ENCODE assay signal across 12 cellular contexts in the genomic region with DNA sequence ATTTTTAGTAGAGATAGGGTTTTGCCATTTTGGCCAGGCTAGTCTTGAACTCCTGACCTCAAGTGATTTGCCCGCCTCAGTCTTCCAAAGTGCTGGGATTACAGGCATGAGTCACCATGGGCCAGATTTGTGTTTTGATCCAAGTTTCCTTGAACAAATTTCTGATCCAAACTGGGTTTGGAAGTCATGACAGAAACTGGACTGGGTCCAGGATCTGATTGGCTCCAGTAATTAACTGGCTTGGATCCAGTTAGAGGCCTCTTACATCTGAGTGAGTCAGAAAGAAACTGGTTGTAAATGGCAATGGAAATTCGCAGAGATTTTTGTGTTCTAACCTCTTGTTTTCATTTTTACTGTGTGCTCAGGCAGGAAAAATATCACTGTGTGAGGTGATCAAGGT.
A peak's percentile ranks its signal among the peaks of the same experiment; 100 is the strongest.
DNase-seq lines count a peak whose midpoint lies in the region; ATAC-seq and TF ChIP-seq lines count a peak whose summit lies in the region.
"Had no signal": no experiment of that assay in that cellular context is flagged by ENCODE, and none has a peak within 500 bp of the region (broad histone marks: within the 10 kb centered on the region; RNA-seq: fewer than 3 reads in every experiment).

No MANE protein-coding gene starts in this region.

- DNase-seq in ELR (ENCODE audit: low read depth): peak; percentile 68
- peak; percentile 90 for DNase-seq in MG63
- DNase-seq in epithelial cell of esophagus (ENCODE audit: low read depth): peak; percentile 91
- no peak for DNase-seq in omental fat pad (ENCODE audit: low spot score)
- DNase-seq in activated CD8-positive, alpha-beta T cell treated with anti-CD3 and anti-CD28 coated beads for 36 hours: no peak
- DNase-seq in GF-D8 (lab: John Stamatoyannopoulos, UW): no peak
- no peak for DNase-seq in HAP-1 (ENCODE audit: low spot score in 2 of 2)
- DNase-seq in NCI-H524 treated with DMSO at 0.1 percent for 48 hours (lab: John Stamatoyannopoulos, UW): no peak
- DNase-seq: activated naive CD4-positive, alpha-beta T cell treated with anti-CD3 and anti-CD28 coated beads for 36 hours; lower lobe of right lung; stimulated activated naive B cell treated with anti-CD40 and anti-IgM and Interleukin-4, amounts not matched to agents 10 μg/mL and 1 μg/mL and 100 μg/mL, for 72 hours had no signal

- ATAC-seq in omental fat pad (ENCODE audit: low FRiP score): peak; percentile 61
- ATAC-seq in activated CD8-positive, alpha-beta T cell treated with anti-CD3 and anti-CD28 coated beads for 36 hours: no peak
- ATAC-seq: stimulated activated naive B cell treated with anti-CD40 and anti-IgM and Interleukin-4, amounts not matched to agents 10 μg/mL and 1 μg/mL and 100 μg/mL, for 72 hours had no signal

- no peak overlapping the region for H3K27ac Mint-ChIP-seq in activated CD8-positive, alpha-beta T cell treated with anti-CD3 and anti-CD28 coated beads for 36 hours
- H3K27ac Mint-ChIP-seq: activated naive CD4-positive, alpha-beta T cell treated with anti-CD3 and anti-CD28 coated beads for 36 hours; stimulated activated naive B cell treated with anti-CD40 and anti-IgM and Interleukin-4, amounts not matched to agents 10 μg/mL and 1 μg/mL and 100 μg/mL, for 72 hours had no signal

- no peaks in the 10 kb centered on the region for H3K9me3 Mint-ChIP-seq in activated CD8-positive, alpha-beta T cell treated with anti-CD3 and anti-CD28 coated beads for 36 hours
- H3K9me3 Mint-ChIP-seq: activated naive CD4-positive, alpha-beta T cell treated with anti-CD3 and anti-CD28 coated beads for 36 hours; stimulated activated naive B cell treated with anti-CD40 and anti-IgM and Interleukin-4, amounts not matched to agents 10 μg/mL and 1 μg/mL and 100 μg/mL, for 72 hours had no signal

- intact Hi-C loops in activated CD8-positive, alpha-beta T cell treated with anti-CD3 and anti-CD28 coated beads for 36 hours (cut with micrococcal nuclease): no loop called here

- peaks cover 4% of the 10 kb centered on the region for H3K27me3 Mint-ChIP-seq in activated CD8-positive, alpha-beta T cell treated with anti-CD3 and anti-CD28 coated beads for 36 hours
- H3K27me3 Mint-ChIP-seq: stimulated activated naive B cell treated with anti-CD40 and anti-IgM and Interleukin-4, amounts not matched to agents 10 μg/mL and 1 μg/mL and 100 μg/mL, for 72 hours had no signal

- H3K36me3 ChIP-seq in MG63: no peaks in the 10 kb centered on the region
- no peaks in the 10 kb centered on the region for H3K36me3 ChIP-seq in HAP-1 (replicated peaks)
- H3K36me3 ChIP-seq: lower lobe of right lung had no signal

- H3K4me3 ChIP-seq in MG63 (no peak overlapping the region), epithelial cell of esophagus (ENCODE audit: low read length) (no peak overlapping the region), HAP-1 (no peak overlapping the region)
- H3K4me3 ChIP-seq: lower lobe of right lung, skin epidermis had no signal

- CTCF ChIA-PET in activated CD8-positive, alpha-beta T cell treated with anti-CD3 and anti-CD28 coated beads for 36 hours (lab: Charles Lee): no interaction called here

- H3K9me3 ChIP-seq in MG63: peaks cover 7% of the 10 kb centered on the region
- no peaks in the 10 kb centered on the region for H3K9me3 ChIP-seq in HAP-1
- H3K9me3 ChIP-seq: lower lobe of right lung had no signal

- no peaks in the 10 kb centered on the region for H3K4me1 Mint-ChIP-seq in activated CD8-positive, alpha-beta T cell treated with anti-CD3 and anti-CD28 coated beads for 36 hours (ENCODE audit: low read depth)
- H3K4me1 Mint-ChIP-seq: stimulated activated naive B cell treated with anti-CD40 and anti-IgM and Interleukin-4, amounts not matched to agents 10 μg/mL and 1 μg/mL and 100 μg/mL, for 72 hours had no signal

- in situ Hi-C loops in HAP-1 (cut with MboI; ENCODE audit: low sequenced_read_pairs): no loop called here

- H3K4me1 ChIP-seq in HAP-1: no peaks in the 10 kb centered on the region
- H3K4me1 ChIP-seq: lower lobe of right lung had no signal

- POLR2A ChIA-PET in activated CD8-positive, alpha-beta T cell treated with anti-CD3 and anti-CD28 coated beads for 36 hours (lab: Charles Lee): no interaction called here

- no peak overlapping the region for H3K4me3 Mint-ChIP-seq in activated CD8-positive, alpha-beta T cell treated with anti-CD3 and anti-CD28 coated beads for 36 hours
- H3K4me3 Mint-ChIP-seq: activated naive CD4-positive, alpha-beta T cell treated with anti-CD3 and anti-CD28 coated beads for 36 hours; stimulated activated naive B cell treated with anti-CD40 and anti-IgM and Interleukin-4, amounts not matched to agents 10 μg/mL and 1 μg/mL and 100 μg/mL, for 72 hours had no signal

- H3K27me3 ChIP-seq in MG63 (no peaks in the 10 kb centered on the region), HAP-1 (ENCODE audit: low read depth) (no peaks in the 10 kb centered on the region)

- TF ChIP-seq CTCF in epithelial cell of esophagus (IDR thresholded peaks at IDR 0.05; ENCODE audit: insufficient read depth, low read depth, low read length, missing control alignments) (no peak), omental fat pad (IDR thresholded peaks at IDR 0.05) (no peak)
- no peak for TF ChIP-seq CTCF in activated CD8-positive, alpha-beta T cell treated with anti-CD3 and anti-CD28 coated beads for 36 hours (IDR thresholded peaks at IDR 0.05)

- no peaks in the 10 kb centered on the region for H3K36me3 Mint-ChIP-seq in activated CD8-positive, alpha-beta T cell treated with anti-CD3 and anti-CD28 coated beads for 36 hours (ENCODE audit: low read depth)
- H3K36me3 Mint-ChIP-seq: stimulated activated naive B cell treated with anti-CD40 and anti-IgM and Interleukin-4, amounts not matched to agents 10 μg/mL and 1 μg/mL and 100 μg/mL, for 72 hours had no signal

Comparison
In these comparisons a context has a peak if more than half of its experiments do, and no peak if none do; other contexts are left out.
1. DNase-seq: peak in ELR (single experiment), MG63 (single experiment) and epithelial cell of esophagus (single experiment); none in omental fat pad (single experiment), activated CD8-positive, alpha-beta T cell treated with anti-CD3 and anti-CD28 coated beads for 36 hours (single experiment), GF-D8 (single experiment), HAP-1 (0 of 2) and NCI-H524 treated with DMSO at 0.1 percent for 48 hours (single experiment).